ENCODE assay signal across 13 cellular contexts in the genomic region with DNA sequence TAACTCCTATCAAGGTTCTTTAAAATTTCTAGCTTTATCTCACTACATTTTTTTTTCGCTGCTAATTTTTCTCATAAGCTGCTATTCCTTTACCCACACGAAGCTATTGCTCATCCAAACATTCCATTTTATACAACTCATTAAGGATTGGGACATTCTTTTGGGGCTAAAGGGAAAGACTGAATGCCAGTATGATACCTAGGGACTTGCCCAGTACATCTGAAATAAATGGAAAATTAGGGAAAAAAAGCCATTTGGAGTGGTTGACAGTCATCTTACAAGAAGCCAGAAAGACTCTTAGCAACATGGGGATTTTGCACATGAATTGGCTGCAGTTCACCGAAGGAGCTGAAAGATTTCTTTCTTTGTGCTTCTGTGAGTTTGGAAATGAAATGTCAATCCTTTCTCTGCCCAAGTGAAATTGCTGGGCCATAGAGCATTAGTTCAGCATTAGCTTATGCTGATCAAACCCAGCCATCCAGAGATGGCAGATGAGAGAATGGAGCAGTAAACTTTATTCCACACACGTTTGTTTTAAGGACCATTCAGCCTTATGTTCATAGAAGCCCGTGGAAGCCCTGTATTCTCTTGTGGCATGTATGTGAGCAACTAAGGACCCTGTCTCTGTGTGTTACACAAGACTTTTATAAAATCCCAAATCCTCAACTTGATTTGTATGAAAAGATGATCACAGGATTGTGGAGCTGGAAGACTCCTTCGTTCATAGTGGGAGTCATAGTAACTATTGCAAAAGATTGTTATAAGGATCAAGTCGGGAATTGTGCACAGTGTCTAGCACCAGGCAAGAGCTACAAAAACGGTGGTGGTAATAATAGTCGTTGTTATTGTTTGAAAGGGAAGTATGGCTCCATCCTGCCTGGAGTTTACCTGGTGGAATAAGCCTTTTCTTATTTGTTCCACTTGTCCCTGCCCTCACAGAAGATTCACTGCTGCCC. TPM values are rescaled to one million over a fixed set of nuclear protein-coding genes. Genes with fewer than 3 reads are reported as not detected.
DNase-seq lines count a peak whose midpoint lies in the region; ATAC-seq, FAIRE-seq and TF ChIP-seq lines count a peak whose summit lies in the region.
"Had no signal": no experiment of that assay in that cellular context is flagged by ENCODE, and none has a peak within 500 bp of the region (broad histone marks: within the 10 kb centered on the region; RNA-seq: fewer than 3 reads in every experiment).

No MANE protein-coding gene starts in this region.

- 0 out of 2 replicates have a peak overlapping the region, but pooled peaks have one; percentile 11 for H3K4me2 ChIP-seq in GM23338
- peak overlapping the region; percentile 53 for H3K4me2 ChIP-seq in astrocyte (ENCODE audit: low read length)

- no peak overlapping the region for H2AFZ ChIP-seq in GM23338
- H2AFZ ChIP-seq in astrocyte (ENCODE audit: low read depth, low read length) = no peak overlapping the region

- H3K4me3 ChIP-seq in GM23338 (no peak overlapping the region), astrocyte (ENCODE audit: insufficient read depth, low read depth, low read length) (no peak overlapping the region), lower leg skin (ENCODE audit: low read depth, poor library complexity, severe bottlenecking) (no peak overlapping the region), kidney (ENCODE audit: low read length in 2 of 2) (no peak overlapping the region)
- H3K4me3 ChIP-seq: spleen had no signal

- H3K27me3 Mint-ChIP-seq in GM23338 (ENCODE audit: insufficient read depth, low read depth, poor library complexity) (no peaks in the 10 kb centered on the region), astrocyte (ENCODE audit: low read depth, unreplicated experiment) (no peaks in the 10 kb centered on the region)
- H3K27me3 Mint-ChIP-seq: activated naive CD8-positive, alpha-beta T cell treated with anti-CD3 and anti-CD28 coated beads, Interleukin-2, amount 10 ng/mL, durations not matched to agents 7 days and 5 days had no signal

- no peaks in the 10 kb centered on the region for H3K4me1 ChIP-seq in GM23338 (ENCODE audit: insufficient read depth)
- H3K4me1 ChIP-seq in astrocyte (ENCODE audit: insufficient read depth, low read length) = peaks cover 6% of the 10 kb centered on the region
- no peaks in the 10 kb centered on the region for H3K4me1 ChIP-seq in kidney (ENCODE audit: control insufficient read depth in 1 of 2, insufficient read depth in 1 of 2, low read depth in 1 of 2, low read length in 2 of 2)
- H3K4me1 ChIP-seq: spleen had no signal

- H3K9me3 Mint-ChIP-seq in GM23338 (peaks cover 17% of the 10 kb centered on the region; the same call in 2 of the 3 replicates), astrocyte (ENCODE audit: unreplicated experiment) (peaks cover 3% of the 10 kb centered on the region)
- H3K9me3 Mint-ChIP-seq: activated naive CD8-positive, alpha-beta T cell treated with anti-CD3 and anti-CD28 coated beads, Interleukin-2, amount 10 ng/mL, durations not matched to agents 7 days and 5 days had no signal

- no peak for TF ChIP-seq POLR2A in lower leg skin (IDR thresholded peaks at IDR 0.05)

- H3K27me3 ChIP-seq in GM23338 (ENCODE audit: insufficient read depth) (no peaks in the 10 kb centered on the region), astrocyte (ENCODE audit: insufficient read depth, low read length) (no peaks in the 10 kb centered on the region)
- H3K27me3 ChIP-seq: spleen had no signal

- H3K27ac Mint-ChIP-seq in GM23338 (no peak overlapping the region), astrocyte (ENCODE audit: unreplicated experiment) (peak overlapping the region; percentile 67)
- H3K27ac Mint-ChIP-seq: activated naive CD8-positive, alpha-beta T cell treated with anti-CD3 and anti-CD28 coated beads, Interleukin-2, amount 10 ng/mL, durations not matched to agents 7 days and 5 days had no signal

- ATAC-seq in GM23338 (no peak), left ventricle myocardium superior (peak; percentile 70)

- no peaks in the 10 kb centered on the region for H3F3A ChIP-seq in GM23338 (replicated peaks; ENCODE audit: low read depth)

- intact Hi-C loops in left ventricle myocardium superior (cut with micrococcal nuclease) (no loop called here), lower leg skin (cut with DNase I; ENCODE audit: low total_unique reads) (no loop called here), kidney (cut with DNase I) (no loop called here)

- H3K79me2 ChIP-seq in GM23338 (replicated peaks; ENCODE audit: insufficient read depth) = no peaks in the 10 kb centered on the region
- H3K79me2 ChIP-seq in astrocyte (ENCODE audit: insufficient read depth, low read length) = no peaks in the 10 kb centered on the region

- H3K4me3 Mint-ChIP-seq in GM23338 (no peak overlapping the region), astrocyte (ENCODE audit: unreplicated experiment) (no peak overlapping the region)
- H3K4me3 Mint-ChIP-seq: activated naive CD8-positive, alpha-beta T cell treated with anti-CD3 and anti-CD28 coated beads, Interleukin-2, amount 10 ng/mL, durations not matched to agents 7 days and 5 days had no signal

- no peak for TF ChIP-seq CTCF in GM23338 (conservative IDR thresholded peaks at IDR 0.05; ENCODE audit: low read depth in 2 of 2)
- no peak for TF ChIP-seq CTCF in astrocyte (IDR thresholded peaks at IDR 0.05; ENCODE audit: insufficient read depth, low read depth, low read length)
- no peak for TF ChIP-seq CTCF in lower leg skin (IDR thresholded peaks at IDR 0.05)
- no peak for TF ChIP-seq CTCF in kidney (IDR thresholded peaks at IDR 0.05; ENCODE audit: borderline replicate concordance, extremely low read depth, insufficient read depth)

- DNase-seq in GM23338 (ENCODE audit: low spot score) (no peak), astrocyte (ENCODE audit: low read depth) (peak; percentile 88), left ventricle myocardium superior (no peak), stromal cell of bone marrow (ENCODE audit: low read depth) (peak; percentile 84), lower leg skin (ENCODE audit: low spot score in 2 of 2) (no peak), HUDEP-2 (lab: John Stamatoyannopoulos, UW; ENCODE audit: unreplicated experiment in 76 of 76) (no peak), kidney (no peak), COR-L47 (lab: John Stamatoyannopoulos, UW) (no peak)
- DNase-seq: activated CD4-positive, alpha-beta T cell treated with anti-CD3 and anti-CD28 coated beads, Interleukin-2, amount 50 U/mL, for 4 hours; activated naive CD8-positive, alpha-beta T cell treated with anti-CD3 and anti-CD28 coated beads, Interleukin-2, amount 10 ng/mL, durations not matched to agents 7 days and 5 days; NCI-H510A; spleen had no signal

- 69 to 72% methylated on average over 9 of the region's 9 CpGs for whole genome bisulfite sequencing in lower leg skin, 2 donors

- H3K36me3 ChIP-seq in GM23338 (ENCODE audit: insufficient read depth) (no peaks in the 10 kb centered on the region), astrocyte (ENCODE audit: insufficient read depth, low read length) (no peaks in the 10 kb centered on the region), kidney (ENCODE audit: control insufficient read depth in 1 of 2, insufficient read depth in 2 of 2, low read length in 2 of 2) (no peaks in the 10 kb centered on the region)
- H3K36me3 ChIP-seq: spleen had no signal

- H4K20me1 ChIP-seq in GM23338 (replicated peaks; ENCODE audit: insufficient read depth) = peaks cover 7% of the 10 kb centered on the region; the same call in 1 of the 2 replicates
- no peaks in the 10 kb centered on the region for H4K20me1 ChIP-seq in astrocyte (ENCODE audit: insufficient read depth, low read length)

- H3K9ac ChIP-seq in astrocyte (ENCODE audit: low read length) (no peak overlapping the region), kidney (ENCODE audit: low read length in 2 of 2) (no peak overlapping the region)

- H3K4me1 Mint-ChIP-seq in GM23338 (peaks cover 11% of the 10 kb centered on the region; the same call in 2 of the 3 replicates), astrocyte (ENCODE audit: low read depth, unreplicated experiment) (peaks cover 26% of the 10 kb centered on the region)

- H3K27ac ChIP-seq in GM23338 (ENCODE audit: low read depth) = no peak overlapping the region
- H3K27ac ChIP-seq in astrocyte (ENCODE audit: low read depth, low read length) = peak overlapping the region; percentile 38
- no peak overlapping the region for H3K27ac ChIP-seq in kidney (ENCODE audit: low read depth in 2 of 2, low read length in 2 of 2)
- H3K27ac ChIP-seq: spleen had no signal

- H3K36me3 Mint-ChIP-seq in GM23338 (ENCODE audit: low read depth) = peaks cover 25% of the 10 kb centered on the region
- peaks cover 9% of the 10 kb centered on the region for H3K36me3 Mint-ChIP-seq in astrocyte (ENCODE audit: low read depth, unreplicated experiment)

- FAIRE-seq in astrocyte (lab: Jason Lieb, UNC) (peak; percentile 86), kidney (lab: Jason Lieb, UNC) (no peak)
- FAIRE-seq: frontal cortex had no signal

- H3K9me2 ChIP-seq in GM23338 (ENCODE audit: insufficient read depth) = no peaks in the 10 kb centered on the region

- H3K9me3 ChIP-seq in astrocyte (ENCODE audit: insufficient read depth, low read depth, low read length) (no peaks in the 10 kb centered on the region), kidney (ENCODE audit: control insufficient read depth in 1 of 2, low read length in 2 of 2) (no peaks in the 10 kb centered on the region)
- H3K9me3 ChIP-seq: spleen had no signal

TF ChIP-seq in GM23338, 12 proteins besides CTCF, POLR2A, EP300 and RAD21 (continues in another document):
- TF ChIP-seq EZH2phosphoT487 (IDR thresholded peaks at IDR 0.05; ENCODE audit: unreplicated experiment) (no peak), NANOG (IDR thresholded peaks at IDR 0.05; ENCODE audit: borderline replicate concordance) (no peak), STAT1 (IDR thresholded peaks at IDR 0.05; ENCODE audit: unreplicated experiment) (no peak), ZNF114 (CRISPR knock-in tag; IDR thresholded peaks at IDR 0.05) (no peak), POLR2AphosphoS5 (IDR thresholded peaks at IDR 0.05; ENCODE audit: low read depth) (no peak), CREB1 (CRISPR knock-in tag; IDR thresholded peaks at IDR 0.05; ENCODE audit: low read depth) (no peak)
- TF ChIP-seq, protein P1, sequence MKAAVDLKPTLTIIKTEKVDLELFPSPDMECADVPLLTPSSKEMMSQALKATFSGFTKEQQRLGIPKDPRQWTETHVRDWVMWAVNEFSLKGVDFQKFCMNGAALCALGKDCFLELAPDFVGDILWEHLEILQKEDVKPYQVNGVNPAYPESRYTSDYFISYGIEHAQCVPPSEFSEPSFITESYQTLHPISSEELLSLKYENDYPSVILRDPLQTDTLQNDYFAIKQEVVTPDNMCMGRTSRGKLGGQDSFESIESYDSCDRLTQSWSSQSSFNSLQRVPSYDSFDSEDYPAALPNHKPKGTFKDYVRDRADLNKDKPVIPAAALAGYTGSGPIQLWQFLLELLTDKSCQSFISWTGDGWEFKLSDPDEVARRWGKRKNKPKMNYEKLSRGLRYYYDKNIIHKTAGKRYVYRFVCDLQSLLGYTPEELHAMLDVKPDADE (IDR thresholded peaks at IDR 0.05) = no peak

RNA-seq across cellular contexts. Expression of gene MTURN, which starts 43.1 kb away (rescaled TPM):
- total RNA-seq in GM23338 (2014; rRNA removed; shearing (Covaris generic)) = 4.7 and 8.7 TPM in 2 replicates
- 3.0 and 3.1 TPM in 2 replicates for polyA plus RNA-seq in GM23338 (2016; fragmentation: Nextera tagmentation; extraction: Ambion mirVana)
- total RNA-seq in astrocyte = 8.4 and 9.3 TPM in 2 replicates
- 18.8 TPM for total RNA-seq in left ventricle myocardium superior
- total RNA-seq in lower leg skin = 10 to 100 TPM; 36.9 to 59.7 (median 45.6) TPM
- 80.1 TPM for total RNA-seq in kidney
- 54.7 TPM for polyA plus RNA-seq in kidney (ENCODE audit: insufficient read depth, low read depth, low replicate concordance)

Comparison
In these comparisons a context has a peak if more than half of its experiments do, and no peak if none do; other contexts are left out.
1. DNase-seq: peak in astrocyte (single experiment) and stromal cell of bone marrow (single experiment); none in GM23338 (single experiment), left ventricle myocardium superior (single experiment), lower leg skin (0 of 2), HUDEP-2 (0 of 76), kidney (single experiment) and COR-L47 (single experiment).